Comparison of ENCODE assay signal across 9 cellular contexts in the genomic region with DNA sequence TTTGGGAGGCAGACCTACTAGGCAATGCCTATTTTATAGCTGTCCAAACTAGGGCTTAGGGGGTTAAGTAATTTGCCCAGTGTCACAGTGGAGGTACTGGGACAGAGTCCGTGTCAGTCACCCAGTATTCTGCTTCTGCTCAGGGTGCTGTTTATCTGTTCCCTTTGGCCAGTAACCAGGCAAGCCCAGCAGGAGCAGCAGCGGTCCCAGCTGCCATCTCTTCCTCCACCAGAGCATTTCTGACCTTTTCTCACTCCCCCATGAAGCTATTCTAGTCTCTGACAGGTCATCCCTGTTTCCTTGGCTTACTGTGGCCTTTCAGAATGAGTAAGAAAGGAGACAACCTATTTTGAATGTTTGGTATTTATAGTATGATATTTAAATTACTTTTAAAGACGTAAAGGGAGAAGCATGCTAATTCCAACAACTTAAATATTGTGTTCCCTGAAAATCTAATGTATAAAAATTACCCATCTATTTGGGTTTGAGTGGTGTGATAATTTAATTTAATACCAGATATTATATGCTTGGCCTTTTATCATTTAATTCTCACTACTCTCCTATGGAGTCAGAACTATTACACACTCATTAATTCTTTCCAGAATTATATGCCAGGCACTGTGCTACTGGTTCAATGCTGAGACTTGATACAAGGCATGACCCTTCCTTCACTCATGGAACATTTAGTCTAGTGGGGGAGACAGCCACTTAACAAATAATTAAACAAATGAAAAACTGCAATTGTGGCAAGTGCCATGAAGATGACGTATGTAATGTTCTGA.
DNase-seq lines count a peak whose midpoint lies in the region; ATAC-seq, FAIRE-seq and TF ChIP-seq lines count a peak whose summit lies in the region.
"Had no signal": no experiment of that assay in that cellular context is flagged by ENCODE, and none has a peak within 500 bp of the region (broad histone marks: within the 10 kb centered on the region; RNA-seq: fewer than 3 reads in every experiment).

No MANE protein-coding gene starts in this region.

- no peak for TF ChIP-seq CTCF in CD14-positive monocyte (IDR thresholded peaks at IDR 0.05)

- ATAC-seq in GM18907 (IDR thresholded peaks at IDR 0.05; ENCODE audit: unreplicated experiment) (peak; percentile 83), HG02884 (IDR thresholded peaks at IDR 0.05; ENCODE audit: unreplicated experiment) (peak; percentile 92)

- DNase-seq in D341Med (ENCODE audit: low spot score) (peak; percentile 29), CD14-positive monocyte (ENCODE audit: low spot score) (no peak), urothelium cell line (ENCODE audit: low spot score) (no peak), globus pallidus (ENCODE audit: low spot score) (no peak), NCI-H2081 (lab: John Stamatoyannopoulos, UW) (no peak)

- H3K27me3 Mint-ChIP-seq in activated naive CD8-positive, alpha-beta T cell = no peaks in the 10 kb centered on the region
- H3K27me3 Mint-ChIP-seq in CD14-positive monocyte (ENCODE audit: low read depth in 3 of 3) = peaks cover 0 to 24% (median 0%) of the 10 kb centered on the region in 3 donors

- peaks cover 8% of the 10 kb centered on the region for H3K36me3 Mint-ChIP-seq in activated naive CD8-positive, alpha-beta T cell
- peaks cover 47 to 50% of the 10 kb centered on the region in 2 donors for H3K36me3 Mint-ChIP-seq in CD14-positive monocyte

- H3K4me3 Mint-ChIP-seq in activated naive CD8-positive, alpha-beta T cell = no peak overlapping the region
- no peak overlapping the region for H3K4me3 Mint-ChIP-seq in CD14-positive monocyte
- H3K4me3 Mint-ChIP-seq: neural crest cell had no signal

- H3K4me1 Mint-ChIP-seq in activated naive CD8-positive, alpha-beta T cell (ENCODE audit: low read depth) = peaks cover 47% of the 10 kb centered on the region
- H3K4me1 Mint-ChIP-seq in CD14-positive monocyte = peaks cover 2% of the 10 kb centered on the region
- H3K4me1 Mint-ChIP-seq: neural crest cell had no signal

- no peak for FAIRE-seq in urothelium cell line (lab: Jason Lieb, UNC)

- intact Hi-C loops in CD14-positive monocyte (cut with micrococcal nuclease) = no loop called here

- H3K9me3 Mint-ChIP-seq in activated naive CD8-positive, alpha-beta T cell (ENCODE audit: low read depth) = no peaks in the 10 kb centered on the region
- peaks cover 0 to 4% (median 0%) of the 10 kb centered on the region in 7 donors for H3K9me3 Mint-ChIP-seq in CD14-positive monocyte

- H3K27ac Mint-ChIP-seq in activated naive CD8-positive, alpha-beta T cell = peak overlapping the region; percentile 22
- H3K27ac Mint-ChIP-seq in CD14-positive monocyte = peak overlapping the region in 1 of 7 donors; percentile 7
